Comparison of ENCODE assay signal across 8 cellular contexts in the genomic region with DNA sequence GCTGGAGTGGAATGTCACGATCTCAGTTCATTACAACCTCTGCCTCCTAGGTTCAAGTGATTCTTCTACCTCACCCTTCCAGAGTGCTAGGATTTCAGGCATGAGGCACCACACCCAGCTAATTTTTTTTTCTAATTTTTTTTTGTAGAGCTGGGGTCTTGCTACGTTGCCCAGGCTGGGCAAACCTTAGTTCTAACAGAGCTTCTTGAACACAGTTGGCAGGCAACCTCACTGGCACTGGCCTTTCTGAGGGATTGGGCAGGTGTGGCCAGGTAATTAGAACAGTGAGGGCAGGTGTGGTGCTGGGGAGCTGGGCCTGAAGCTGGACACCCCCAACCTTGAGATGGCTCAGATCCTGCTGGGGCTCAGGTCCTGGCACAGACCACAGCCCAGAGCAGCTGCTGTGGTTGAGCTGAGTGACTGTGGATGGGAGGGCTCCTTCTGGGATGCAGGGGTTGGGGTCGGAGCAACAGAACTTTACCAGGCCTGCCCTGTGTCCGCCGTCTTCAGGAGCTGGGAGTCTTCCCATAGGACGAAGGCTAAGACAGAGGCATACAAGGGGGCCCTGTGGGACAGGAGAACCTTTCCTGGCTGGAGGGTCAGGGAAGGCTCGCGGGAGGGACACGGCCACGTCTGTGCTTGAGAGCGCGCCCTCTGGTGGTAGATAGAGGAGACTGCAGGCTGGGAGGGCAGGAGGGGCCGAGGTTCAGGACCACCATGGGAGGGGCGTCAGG. TPM values are rescaled to one million over a fixed set of nuclear protein-coding genes. Genes with fewer than 3 reads are reported as not detected.
DNase-seq lines count a peak whose midpoint lies in the region; FAIRE-seq and TF ChIP-seq lines count a peak whose summit lies in the region.

No MANE protein-coding gene starts in this region.

- peak; percentile 70 for FAIRE-seq in H1 (lab: Jason Lieb, UNC)

- no peak for TF ChIP-seq POLR2A in H1 (IDR thresholded peaks at IDR 0.05; ENCODE audit: control extremely low read depth in 1 of 2, low read depth in 2 of 2, low read length in 2 of 2)

- H3K27me3 Mint-ChIP-seq in neural crest cell (ENCODE audit: low read depth) = no peaks in the 10 kb centered on the region

- no peaks in the 10 kb centered on the region for H3K23me2 ChIP-seq in H1 (ENCODE audit: low read depth, low read length)

- no peak overlapping the region; the same call in none of the 2 replicates for H2BK5ac ChIP-seq in H1 (ENCODE audit: low read depth, low read length)

- DNase-seq in AG20443 (ENCODE audit: low spot score) (peak; percentile 84), HK-2 (ENCODE audit: unreplicated experiment) (peak; percentile 9), H1 (ENCODE audit: low read depth in 1 of 2, low spot score in 2 of 2) (peak; percentile 83 to 95), neural crest cell (ENCODE audit: low read depth, low spot score) (peak; percentile 88), NCI-H2107 treated with DMSO at 0.1 percent for 48 hours (lab: John Stamatoyannopoulos, UW; ENCODE audit: unreplicated experiment) (no peak), mesenteric fat pad (ENCODE audit: low spot score) (no peak), kidney glomerular epithelial cell (lab: John Stamatoyannopoulos, UW) (no peak)
- DNase-seq in activated CD4-positive, alpha-beta T cell treated with anti-CD3 and anti-CD28 coated beads, Interleukin-2, amount 50 U/mL, for 4 hours = peak; percentile 6 to 14

- peak overlapping the region; percentile 8 for H3K4me3 Mint-ChIP-seq in neural crest cell

- peak overlapping the region; percentile 57 for H4K91ac ChIP-seq in H1 (replicated peaks; ENCODE audit: insufficient read length, low read length)

- H3K36me3 ChIP-seq in H1 (ENCODE audit: control insufficient read depth in 2 of 4, insufficient read depth in 4 of 4, low read length in 3 of 4) = no peaks in the 10 kb centered on the region; a peak in 1 of 8 replicates

- H3K4me2 ChIP-seq in H1 (ENCODE audit: insufficient read depth in 1 of 2, low read depth in 2 of 2, low read length in 2 of 2) = 0 out of 4 replicates have a peak overlapping the region, but pooled peaks of 1 of the 2 experiments have one; percentile 35

- peaks cover 19% of the 10 kb centered on the region for H3K9me3 Mint-ChIP-seq in neural crest cell

- peak overlapping the region; percentile 66 for H3K4ac ChIP-seq in H1 (replicated peaks; ENCODE audit: insufficient read length, low read depth, low read length)

- no peak for TF ChIP-seq EP300 in H1 (IDR thresholded peaks at IDR 0.05; ENCODE audit: borderline replicate concordance in 1 of 2, low read depth in 2 of 2, low read length in 2 of 2)

- CTCF ChIA-PET in H1 (lab: Charles Lee; ENCODE audit: partially characterized antibody) = interaction anchor here (0.6 to 32.6 kb wide), 34 partner anchors 9 to 171 kb away, joined by 3 to 728 read pairs (median 4); partner anchors contain the start of genes COL26A1, FIS1 and IFT22

- peaks cover 8 to 13% of the 10 kb centered on the region in 2 experiments; a peak in 1 of 4 replicates for H3K9me3 ChIP-seq in H1 (ENCODE audit: insufficient read depth in 2 of 2, low read depth in 1 of 2, low read length in 1 of 2)

- WGBS in H1 (ENCODE audit: extremely low coverage in 1 of 2, insufficient coverage in 1 of 2, insufficient read length in 1 of 2, insufficient replicate concordance in 2 of 2, low coverage in 1 of 2, low lambda C conversion rate in 2 of 2, missing lambda C conversion rate in 1 of 2), 2 experiments = 34% methylated on average over 13 of the region's 14 CpGs; no CpG with 5 or more reads in 1 of the 2 experiments

- no peak overlapping the region for H3K4me3 ChIP-seq in H1 (ENCODE audit: extremely low read depth in 1 of 4, insufficient read depth in 2 of 4, low read depth in 3 of 4, low read length in 4 of 4)

- peak overlapping the region; percentile 95; the same call in 1 of the 2 replicates for H2BK20ac ChIP-seq in H1 (ENCODE audit: low read length)

- peak overlapping the region; percentile 97 for H2BK15ac ChIP-seq in H1 (ENCODE audit: low read length)

- H3K9ac ChIP-seq in H1 (replicated peaks in 1 of 4; ENCODE audit: extremely low read depth in 1 of 4, low read depth in 3 of 4, low read length in 3 of 4) = no peak overlapping the region; a peak in 1 of 7 replicates

- H3K18ac ChIP-seq in H1 (ENCODE audit: extremely low read depth, low read length) = 0 out of 2 replicates have a peak overlapping the region, but pooled peaks have one; percentile 29

- no peak overlapping the region for H4K8ac ChIP-seq in H1 (ENCODE audit: extremely low read depth, insufficient read depth, low read length)

- H3K23ac ChIP-seq in H1 (ENCODE audit: insufficient read length) = no peak overlapping the region

- peak overlapping the region; percentile 16 for H4K5ac ChIP-seq in H1 (ENCODE audit: insufficient read length, low read depth, low read length)

- H4K20me1 ChIP-seq in H1 (replicated peaks in 1 of 2; ENCODE audit: control insufficient read depth in 1 of 2, insufficient read depth in 2 of 2, low read length in 2 of 2) = peaks cover 0 to 8% of the 10 kb centered on the region in 2 experiments

- TF ChIP-seq CTCF in H1 (IDR thresholded peaks at IDR 0.05; ENCODE audit: control extremely low read depth in 1 of 3, insufficient read depth in 1 of 3, low read depth in 1 of 3, low read length in 3 of 3) = peak; percentile 88 to 99 (median 99)
- TF ChIP-seq CTCF in neural crest cell (conservative IDR thresholded peaks at IDR 0.05) = peak; percentile 85

- H3K56ac ChIP-seq in H1 (replicated peaks; ENCODE audit: insufficient read length, low read depth, low read length) = no peak overlapping the region

- no peak overlapping the region for H2AFZ ChIP-seq in H1 (ENCODE audit: low read length)

- H3K14ac ChIP-seq in H1 (ENCODE audit: insufficient read length) = no peak overlapping the region

- no peaks in the 10 kb centered on the region for H3K27me3 ChIP-seq in H1 (replicated peaks in 1 of 4; ENCODE audit: control insufficient read depth in 3 of 4, extremely low read depth in 1 of 4, insufficient read depth in 3 of 4, low read length in 3 of 4)

- H3K36me3 Mint-ChIP-seq in neural crest cell (ENCODE audit: low read depth) = peaks cover 34% of the 10 kb centered on the region

- POLR2A ChIA-PET in H1 (lab: Charles Lee; ENCODE audit: partially characterized antibody) = interaction anchor here (0.7 to 3.5 kb wide), 10 partner anchors 9 to 103 kb away, joined by 3 to 18 read pairs (median 4); partner anchors contain the start of gene COL26A1

- no peak overlapping the region for H3K27ac Mint-ChIP-seq in neural crest cell (ENCODE audit: unreplicated experiment)

- 0 out of 2 replicates have a peak overlapping the region, but pooled peaks have one; percentile 42 for H2AK5ac ChIP-seq in H1 (ENCODE audit: low read depth, low read length)

- peaks cover 7% of the 10 kb centered on the region for H3K79me1 ChIP-seq in H1 (ENCODE audit: low read depth, low read length)

- H3K4me1 Mint-ChIP-seq in neural crest cell = peaks cover 32% of the 10 kb centered on the region

- H3K79me2 ChIP-seq in H1 (ENCODE audit: control insufficient read depth in 1 of 2, insufficient read depth in 2 of 2, low read length in 2 of 2) = peaks cover 0 to 11% of the 10 kb centered on the region in 2 experiments; a peak in 2 of 4 replicates

- peak overlapping the region; percentile 87; the same call in 1 of the 2 replicates for H2BK12ac ChIP-seq in H1 (ENCODE audit: low read depth, low read length)

- TF ChIP-seq RAD21 in H1 (IDR thresholded peaks at IDR 0.05 in 1 of 2, conservative IDR thresholded peaks at IDR 0.05 in 1 of 2; ENCODE audit: low read depth in 2 of 2, low read length in 2 of 2) = peak; percentile 78 to 89

- peak overlapping the region; percentile 24 for H2BK120ac ChIP-seq in H1 (replicated peaks; ENCODE audit: low read depth, low read length)

- peaks cover 4 to 9% (median 6%) of the 10 kb centered on the region in 4 experiments for H3K4me1 ChIP-seq in H1 (replicated peaks in 1 of 4; ENCODE audit: control insufficient read depth in 3 of 4, insufficient read depth in 4 of 4, low read length in 3 of 4)

- no peak overlapping the region for H3K27ac ChIP-seq in H1 (ENCODE audit: low read depth, low read length)

TF ChIP-seq in H1, 55 proteins besides CTCF, POLR2A, EP300 and RAD21 (continues in another document):
- TF ChIP-seq POLR2AphosphoS5 (IDR thresholded peaks at IDR 0.05; ENCODE audit: low read depth, low read length) = no peak
- TF ChIP-seq, protein P1, sequence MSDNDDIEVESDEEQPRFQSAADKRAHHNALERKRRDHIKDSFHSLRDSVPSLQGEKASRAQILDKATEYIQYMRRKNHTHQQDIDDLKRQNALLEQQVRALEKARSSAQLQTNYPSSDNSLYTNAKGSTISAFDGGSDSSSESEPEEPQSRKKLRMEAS (IDR thresholded peaks at IDR 0.05) = peak; percentile 71
- TF ChIP-seq CHD2 (IDR thresholded peaks at IDR 0.05; ENCODE audit: low read length) = peak; percentile 59
- TF ChIP-seq TAF7 (optimal IDR thresholded peaks at IDR 0.05; ENCODE audit: borderline replicate concordance, low read depth, low read length) = peak; percentile 19
- peak; percentile 84 for TF ChIP-seq CREB1 (IDR thresholded peaks at IDR 0.05)
- 0 out of 2 replicates have a peak, but pooled peaks have one; percentile 50 for TF ChIP-seq RXRA (IDR thresholded peaks at IDR 0.05; ENCODE audit: insufficient read depth, low read depth, low read length)
- peak; percentile 49; the same call in 1 of the 2 replicates for TF ChIP-seq JUND (IDR thresholded peaks at IDR 0.05; ENCODE audit: low read length)
- TF ChIP-seq SIN3A (conservative IDR thresholded peaks at IDR 0.05 in 1 of 2, IDR thresholded peaks at IDR 0.05 in 1 of 2; ENCODE audit: low read depth in 1 of 2, low read length in 2 of 2) = peak in 1 of 2 experiments; percentile 59; a peak in 1 of 4 replicates
- TF ChIP-seq KDM1A (IDR thresholded peaks at IDR 0.05; ENCODE audit: borderline replicate concordance, low read length) = peak; percentile 80; the same call in 1 of the 2 replicates
- 0 out of 4 replicates have a peak, but pooled peaks of 1 of the 2 experiments have one; percentile 55 for TF ChIP-seq HDAC2 (IDR thresholded peaks at IDR 0.05; ENCODE audit: borderline replicate concordance in 1 of 2, low read depth in 2 of 2, low read length in 2 of 2)
- peak; percentile 50; the same call in 1 of the 2 replicates for TF ChIP-seq YY1 (IDR thresholded peaks at IDR 0.05; ENCODE audit: low read depth, low read length)

RNA-seq across cellular contexts. Expression of gene COL26A1, which starts 48.2 kb away (rescaled TPM):
- total RNA-seq in H1 (2021; fragmentation: NEBNext Ultra II Directional; extraction: Animal tissue kit (Norgen Biotek cat#: 25700)) = 68.8 and 71.4 TPM in 2 replicates
- 51.1 and 68.1 TPM in 2 replicates for polyA plus RNA-seq in H1 (2011; rRNA removed)
- polyA plus RNA-seq in H1 (2011; cell fraction: cytosol; rRNA removed) = 64.7 TPM
- polyA plus RNA-seq in H1 (2011; cell fraction: nucleus; rRNA removed) = 90.6 TPM
- 53.7 to 60.1 TPM (median 59.5 TPM) in 4 replicates for polyA plus RNA-seq in H1 (2012, experiment 1 of 2)
- polyA plus RNA-seq in H1 (2012, experiment 2 of 2) = 54.5 TPM
- polyA plus RNA-seq in H1 (2013, experiment 1 of 2) = 95.9 TPM
- polyA plus RNA-seq in H1 (2013, experiment 2 of 2) = 94.8 TPM
- polyA minus RNA-seq in H1 (2011; rRNA and poly(A)+ RNA removed) = 17.5 and 19.5 TPM in 2 replicates
- 29.7 TPM for polyA minus RNA-seq in H1 (2011; cell fraction: cytosol; rRNA and poly(A)+ RNA removed)
- 19.1 TPM for polyA minus RNA-seq in H1 (2011; cell fraction: nucleus; rRNA and poly(A)+ RNA removed)
- total RNA-seq in neural crest cell (38.3 and 39.2 TPM in 2 replicates), mesenteric fat pad (not detected)

Comparison
In these comparisons a context has a peak if more than half of its experiments do, and no peak if none do; other contexts are left out.
1. DNase-seq: peak in AG20443 (single experiment), HK-2 (single experiment), activated CD4-positive, alpha-beta T cell treated with anti-CD3 and anti-CD28 coated beads, Interleukin-2, amount 50 U/mL, for 4 hours (2 of 2), H1 (2 of 2) and neural crest cell (single experiment); none in NCI-H2107 treated with DMSO at 0.1 percent for 48 hours (single experiment), mesenteric fat pad (single experiment) and kidney glomerular epithelial cell (single experiment).
2. RNA of gene COL26A1, which starts 48.2 kb away (total RNA-seq): 68.8 to 71.4 TPM in H1 and 38.3 to 39.2 TPM in neural crest cell; not detected in mesenteric fat pad (single experiment); every median in the first group is over 10 times any median in the second.